ENCODE assay signal across 8 cellular contexts in the genomic region with DNA sequence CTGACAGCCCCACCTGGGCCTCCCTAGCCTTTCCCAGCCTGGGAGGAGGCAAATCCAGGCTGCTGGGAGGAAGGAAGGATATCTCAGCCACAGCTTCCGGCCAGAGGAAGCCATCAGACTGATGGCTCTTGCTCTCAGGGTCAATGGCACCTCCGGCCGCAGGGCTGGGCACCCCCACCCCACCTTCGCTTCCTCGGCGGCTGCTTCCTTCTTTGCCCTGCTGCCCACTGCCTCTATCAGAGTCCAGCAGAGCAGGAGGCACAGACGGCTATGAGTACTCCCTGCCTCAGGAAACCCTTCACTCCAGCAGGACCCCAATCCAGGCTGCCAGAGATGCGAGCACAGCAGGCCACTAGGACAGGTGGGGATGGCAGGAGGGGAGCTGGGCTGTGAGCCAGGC. TPM values are rescaled to one million over a fixed set of nuclear protein-coding genes. Genes with fewer than 3 reads are reported as not detected.
DNase-seq lines count a peak whose midpoint lies in the region; ATAC-seq and TF ChIP-seq lines count a peak whose summit lies in the region.

No MANE protein-coding gene starts in this region.

- ATAC-seq in stimulated activated naive CD8-positive, alpha-beta T cell treated with anti-CD3 and anti-CD28 coated beads, Interleukin-15, amount 100 ng/mL, for 72 hours, result no peak
- ATAC-seq in stimulated activated naive CD8-positive, alpha-beta T cell treated with anti-CD3 and anti-CD28 coated beads, Interleukin-15, Interleukin-2, amounts not matched to agents 100 U/mL and 50 U/mL, for 24 hours, result no peak
- no peak for ATAC-seq in naive thymus-derived CD8-positive, alpha-beta T cell
- ATAC-seq in SK-N-SH treated with all-trans-retinoic acid at 6 μM for 48 hours, result no peak
- ATAC-seq in HG02623 (IDR thresholded peaks at IDR 0.05; ENCODE audit: unreplicated experiment), result no peak
- no peak for ATAC-seq in HG03039 (IDR thresholded peaks at IDR 0.05; ENCODE audit: unreplicated experiment)

- H3K4me3 Mint-ChIP-seq in stimulated activated naive CD8-positive, alpha-beta T cell treated with anti-CD3 and anti-CD28 coated beads, Interleukin-15, amount 100 ng/mL, for 72 hours, result peak overlapping the region; percentile 59 to 92
- peak overlapping the region in 9 of 10 donors; percentile 22 to 93 (median 77) for H3K4me3 Mint-ChIP-seq in naive thymus-derived CD8-positive, alpha-beta T cell

- no peaks in the 10 kb centered on the region for H3K9me3 Mint-ChIP-seq in stimulated activated naive CD8-positive, alpha-beta T cell treated with anti-CD3 and anti-CD28 coated beads, Interleukin-15, amount 100 ng/mL, for 72 hours
- no peaks in the 10 kb centered on the region for H3K9me3 Mint-ChIP-seq in naive thymus-derived CD8-positive, alpha-beta T cell

- H3K4me1 Mint-ChIP-seq in stimulated activated naive CD8-positive, alpha-beta T cell treated with anti-CD3 and anti-CD28 coated beads, Interleukin-15, amount 100 ng/mL, for 72 hours, result peaks cover 34% of the 10 kb centered on the region
- H3K4me1 Mint-ChIP-seq in naive thymus-derived CD8-positive, alpha-beta T cell, result peaks cover 20 to 41% (median 40%) of the 10 kb centered on the region in 4 donors

- H3K27ac Mint-ChIP-seq in stimulated activated naive CD8-positive, alpha-beta T cell treated with anti-CD3 and anti-CD28 coated beads, Interleukin-15, amount 100 ng/mL, for 72 hours, result no peak overlapping the region
- H3K27ac Mint-ChIP-seq in naive thymus-derived CD8-positive, alpha-beta T cell, result peak overlapping the region in 6 of 10 donors; percentile 37 to 82 (median 54)

- peak overlapping the region; percentile 94 for H3K27ac ChIP-seq in caudate nucleus (ENCODE audit: low read depth, low read length)

- DNase-seq in stimulated activated naive CD8-positive, alpha-beta T cell treated with anti-CD3 and anti-CD28 coated beads, Interleukin-15, amount 100 ng/mL, for 72 hours, result no peak
- DNase-seq in stimulated activated naive CD8-positive, alpha-beta T cell treated with anti-CD3 and anti-CD28 coated beads, Interleukin-15, Interleukin-2, amounts not matched to agents 100 U/mL and 50 U/mL, for 24 hours, result no peak
- DNase-seq in caudate nucleus (lab: John Stamatoyannopoulos, UW), result no peak
- DNase-seq in naive thymus-derived CD8-positive, alpha-beta T cell, result no peak
- no peak for DNase-seq in SIG-M5 (lab: John Stamatoyannopoulos, UW)

- H3K36me3 Mint-ChIP-seq in naive thymus-derived CD8-positive, alpha-beta T cell, result peaks cover 0 to 31% (median 6%) of the 10 kb centered on the region in 3 donors

- POLR2A ChIA-PET in naive thymus-derived CD8-positive, alpha-beta T cell (lab: Charles Lee), result interaction anchor here (0.6 to 5.7 kb wide), 7 partner anchors 9 to 116 kb away, joined by 3 to 62 read pairs (median 3); partner anchors contain the start of gene ANKRD39

- peaks cover 10% of the 10 kb centered on the region for H3K27me3 Mint-ChIP-seq in stimulated activated naive CD8-positive, alpha-beta T cell treated with anti-CD3 and anti-CD28 coated beads, Interleukin-15, amount 100 ng/mL, for 72 hours
- no peaks in the 10 kb centered on the region for H3K27me3 Mint-ChIP-seq in naive thymus-derived CD8-positive, alpha-beta T cell

TF ChIP-seq in SK-N-SH treated with all-trans-retinoic acid at 6 μM for 48 hours, 23 proteins besides CTCF, POLR2A, EP300 and RAD21:
- no peak for TF ChIP-seq PPARA (CRISPR knock-in tag; IDR thresholded peaks at IDR 0.05; ENCODE audit: borderline replicate concordance)
- TF ChIP-seq SNAI2 (CRISPR knock-in tag; IDR thresholded peaks at IDR 0.05), result no peak
- no peak for TF ChIP-seq ZNF565 (CRISPR knock-in tag; conservative IDR thresholded peaks at IDR 0.05; ENCODE audit: low read depth)
- no peak for TF ChIP-seq BACH2 (CRISPR knock-in tag; IDR thresholded peaks at IDR 0.05; ENCODE audit: borderline replicate concordance)
- no peak for TF ChIP-seq OSR1 (CRISPR knock-in tag; IDR thresholded peaks at IDR 0.05)
- no peak for TF ChIP-seq RARB (CRISPR knock-in tag; IDR thresholded peaks at IDR 0.05)
- TF ChIP-seq, protein P1, sequence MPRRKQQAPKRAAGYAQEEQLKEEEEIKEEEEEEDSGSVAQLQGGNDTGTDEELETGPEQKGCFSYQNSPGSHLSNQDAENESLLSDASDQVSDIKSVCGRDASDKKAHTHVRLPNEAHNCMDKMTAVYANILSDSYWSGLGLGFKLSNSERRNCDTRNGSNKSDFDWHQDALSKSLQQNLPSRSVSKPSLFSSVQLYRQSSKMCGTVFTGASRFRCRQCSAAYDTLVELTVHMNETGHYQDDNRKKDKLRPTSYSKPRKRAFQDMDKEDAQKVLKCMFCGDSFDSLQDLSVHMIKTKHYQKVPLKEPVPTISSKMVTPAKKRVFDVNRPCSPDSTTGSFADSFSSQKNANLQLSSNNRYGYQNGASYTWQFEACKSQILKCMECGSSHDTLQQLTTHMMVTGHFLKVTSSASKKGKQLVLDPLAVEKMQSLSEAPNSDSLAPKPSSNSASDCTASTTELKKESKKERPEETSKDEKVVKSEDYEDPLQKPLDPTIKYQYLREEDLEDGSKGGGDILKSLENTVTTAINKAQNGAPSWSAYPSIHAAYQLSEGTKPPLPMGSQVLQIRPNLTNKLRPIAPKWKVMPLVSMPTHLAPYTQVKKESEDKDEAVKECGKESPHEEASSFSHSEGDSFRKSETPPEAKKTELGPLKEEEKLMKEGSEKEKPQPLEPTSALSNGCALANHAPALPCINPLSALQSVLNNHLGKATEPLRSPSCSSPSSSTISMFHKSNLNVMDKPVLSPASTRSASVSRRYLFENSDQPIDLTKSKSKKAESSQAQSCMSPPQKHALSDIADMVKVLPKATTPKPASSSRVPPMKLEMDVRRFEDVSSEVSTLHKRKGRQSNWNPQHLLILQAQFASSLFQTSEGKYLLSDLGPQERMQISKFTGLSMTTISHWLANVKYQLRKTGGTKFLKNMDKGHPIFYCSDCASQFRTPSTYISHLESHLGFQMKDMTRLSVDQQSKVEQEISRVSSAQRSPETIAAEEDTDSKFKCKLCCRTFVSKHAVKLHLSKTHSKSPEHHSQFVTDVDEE (CRISPR knock-in tag; IDR thresholded peaks at IDR 0.05), result no peak
- TF ChIP-seq ZC3H10 (CRISPR knock-in tag; IDR thresholded peaks at IDR 0.05), result no peak
- TF ChIP-seq CREB5 (CRISPR knock-in tag; IDR thresholded peaks at IDR 0.05; ENCODE audit: low read depth), result no peak

RNA-seq across cellular contexts. Expression of gene SEMA4C, which starts 3.3 kb away (rescaled TPM):
- total RNA-seq in naive thymus-derived CD8-positive, alpha-beta T cell, result 10 to 100 TPM; 35.6 to 38.6 TPM
- 1 to 10 TPM; 1.9 to 2.8 (median 2.2) TPM for polyA plus RNA-seq in naive thymus-derived CD8-positive, alpha-beta T cell

RNA-seq across cellular contexts. Expression of gene ANKRD39, which starts 8.8 kb away (rescaled TPM):
- total RNA-seq in naive thymus-derived CD8-positive, alpha-beta T cell, result 10 to 100 TPM; 13.5 to 14.2 TPM
- polyA plus RNA-seq in naive thymus-derived CD8-positive, alpha-beta T cell, result 10 to 100 TPM; 12.2 to 18.7 (median 16.2) TPM

RNA-seq across cellular contexts. Expression of gene ANKRD23, which starts 22.8 kb away (rescaled TPM):
- 10 to 100 TPM; 13.1 to 16.2 TPM for total RNA-seq in naive thymus-derived CD8-positive, alpha-beta T cell
- under 1 TPM; 0.15 to 0.57 (median 0.27) TPM for polyA plus RNA-seq in naive thymus-derived CD8-positive, alpha-beta T cell

RNA-seq across cellular contexts. Expression of gene CNNM3, which starts 50.5 kb away (rescaled TPM):
- 10 to 100 TPM; 40.0 to 41.1 TPM for total RNA-seq in naive thymus-derived CD8-positive, alpha-beta T cell
- 10 to 100 TPM in 2 of 3 donors, 1 to 10 TPM in 1; 2.8 to 12.0 (median 11.4) TPM for polyA plus RNA-seq in naive thymus-derived CD8-positive, alpha-beta T cell

Comparison
In these comparisons a context has a peak if more than half of its experiments do, and no peak if none do; other contexts are left out.
1. H3K27ac Mint-ChIP-seq: peak in naive thymus-derived CD8-positive, alpha-beta T cell (6 of 10); none in stimulated activated naive CD8-positive, alpha-beta T cell treated with anti-CD3 and anti-CD28 coated beads, Interleukin-15, amount 100 ng/mL, for 72 hours (0 of 2).